In genomic region chr19:44570984-44571684, GRCh38 we compare ENCODE assay signal across 8 cellular contexts. TPM values are rescaled to one million over a fixed set of nuclear protein-coding genes. Genes with fewer than 3 reads are reported as not detected.
A peak's percentile ranks its signal among the peaks of the same experiment; 100 is the strongest.
DNase-seq lines count a peak whose midpoint lies in the region; ATAC-seq, FAIRE-seq and TF ChIP-seq lines count a peak whose summit lies in the region.

No MANE protein-coding gene starts in this region.

- peaks cover 17% of the 10 kb centered on the region for H3K27me3 ChIP-seq in astrocyte (ENCODE audit: insufficient read depth, low read length)
- peaks cover 0 to 3% (median 0%) of the 10 kb centered on the region in 3 donors for H3K27me3 ChIP-seq in gastrocnemius medialis

- no peaks in the 10 kb centered on the region for H3K36me3 Mint-ChIP-seq in astrocyte (ENCODE audit: low read depth, unreplicated experiment)

- no peak for TF ChIP-seq POLR2A in gastrocnemius medialis (IDR thresholded peaks at IDR 0.05)

- ATAC-seq in gastrocnemius medialis (peak; percentile 74 to 84), GM18517 (IDR thresholded peaks at IDR 0.05; ENCODE audit: unreplicated experiment) (no peak)

- H3K4me2 ChIP-seq in astrocyte (ENCODE audit: low read length), result peak overlapping the region; percentile 45

- no peak for FAIRE-seq in astrocyte (lab: Jason Lieb, UNC)

- DNase-seq in GDM1 (lab: John Stamatoyannopoulos, UW) (peak; percentile 54), LNCaP clone FGC (ENCODE audit: low read depth) (peak; percentile 33), RPMI8226 (peak; percentile 69), astrocyte (ENCODE audit: low read depth) (peak; percentile 41), hepatic stellate cell (ENCODE audit: low spot score) (peak; percentile 68), gastrocnemius medialis (peak; percentile 31 to 32), 8988T (no peak)

- TF ChIP-seq CTCF in LNCaP clone FGC (IDR thresholded peaks at IDR 0.05; ENCODE audit: control insufficient read depth, extremely low read depth, insufficient read depth) (peak; percentile 58), astrocyte (IDR thresholded peaks at IDR 0.05; ENCODE audit: insufficient read depth, low read depth, low read length) (peak; percentile 85), gastrocnemius medialis (IDR thresholded peaks at IDR 0.05 in 4 of 5, conservative IDR thresholded peaks at IDR 0.05 in 1 of 5) (peak; percentile 39 to 77 (median 68))

- H4K20me1 ChIP-seq in astrocyte (ENCODE audit: insufficient read depth, low read length), result no peaks in the 10 kb centered on the region

- H3K27ac ChIP-seq in astrocyte (ENCODE audit: low read depth, low read length) (no peak overlapping the region), gastrocnemius medialis (no peak overlapping the region)

- intact Hi-C loops in gastrocnemius medialis (cut with DNase I; ENCODE audit: low total_unique reads), result loop anchor here (1.0 kb wide), 1 partner anchor 86 kb away; no protein-coding TSS in a partner anchor

- no peaks in the 10 kb centered on the region for H3K4me1 ChIP-seq in astrocyte (ENCODE audit: insufficient read depth, low read length)
- no peaks in the 10 kb centered on the region for H3K4me1 ChIP-seq in gastrocnemius medialis

- H3K36me3 ChIP-seq in astrocyte (ENCODE audit: insufficient read depth, low read length) (no peaks in the 10 kb centered on the region), gastrocnemius medialis (no peaks in the 10 kb centered on the region)

- no peak overlapping the region for H3K9ac ChIP-seq in astrocyte (ENCODE audit: low read length)

- no peaks in the 10 kb centered on the region for H3K4me1 Mint-ChIP-seq in astrocyte (ENCODE audit: low read depth, unreplicated experiment)

- no peaks in the 10 kb centered on the region for H3K9me3 Mint-ChIP-seq in astrocyte (ENCODE audit: unreplicated experiment)

- H3K9me3 ChIP-seq in astrocyte (ENCODE audit: insufficient read depth, low read depth, low read length) (no peaks in the 10 kb centered on the region), gastrocnemius medialis (no peaks in the 10 kb centered on the region)

- H3K4me3 ChIP-seq in LNCaP clone FGC (ENCODE audit: low read depth, low read length), result no peak overlapping the region
- no peak overlapping the region for H3K4me3 ChIP-seq in astrocyte (ENCODE audit: insufficient read depth, low read depth, low read length)
- no peak overlapping the region for H3K4me3 ChIP-seq in gastrocnemius medialis

- in situ Hi-C loops in gastrocnemius medialis (cut with MboI; ENCODE audit: low sequenced_read_pairs in 4 of 4), result loop anchor here (5.0 kb wide), 1 partner anchor 86 kb away; no protein-coding TSS in a partner anchor

- no peak overlapping the region for H2AFZ ChIP-seq in astrocyte (ENCODE audit: low read depth, low read length)

- no peak overlapping the region for H3K27ac Mint-ChIP-seq in astrocyte (ENCODE audit: unreplicated experiment)

- H3K79me2 ChIP-seq in astrocyte (ENCODE audit: insufficient read depth, low read length), result no peaks in the 10 kb centered on the region

- H3K4me3 Mint-ChIP-seq in astrocyte (ENCODE audit: unreplicated experiment), result no peak overlapping the region

- peaks cover 20% of the 10 kb centered on the region for H3K27me3 Mint-ChIP-seq in astrocyte (ENCODE audit: low read depth, unreplicated experiment)

RNA-seq across cellular contexts. Expression of gene CEACAM20, which starts 41.7 kb away (rescaled TPM):
- not detected in 2 replicates for total RNA-seq in astrocyte
- total RNA-seq in gastrocnemius medialis, result not detected

RNA-seq across cellular contexts. Expression of gene IGSF23, which starts 42.2 kb away (rescaled TPM):
- not detected in 2 replicates for total RNA-seq in astrocyte
- total RNA-seq in gastrocnemius medialis, result not detected
